15 cellular contexts compared by ENCODE assay signal in the genomic region with DNA sequence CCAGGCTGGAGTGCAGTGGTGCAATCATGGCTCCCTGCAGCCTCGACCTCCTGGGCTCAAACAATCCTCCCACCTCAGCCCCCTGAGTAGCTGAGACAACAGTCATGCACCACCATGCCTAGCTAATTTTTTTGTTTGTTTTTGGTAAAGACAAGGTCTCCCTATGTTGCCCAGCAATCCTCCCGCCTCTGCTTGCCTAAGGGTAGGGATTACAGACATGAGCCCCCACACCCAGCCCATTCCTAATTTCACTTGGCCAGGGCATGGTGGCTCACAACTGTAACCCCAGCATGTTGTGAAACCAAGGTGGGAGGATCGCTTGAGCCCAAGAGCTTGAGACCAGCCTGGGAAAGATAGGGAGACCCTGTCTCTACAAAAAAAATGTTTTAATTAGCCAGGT.
"Had no signal": no experiment of that assay in that cellular context is flagged by ENCODE, and none has a peak within 500 bp of the region (broad histone marks: within the 10 kb centered on the region; RNA-seq: fewer than 3 reads in every experiment).

No MANE protein-coding gene starts in this region.

- H3K9me3 ChIP-seq: mucosa of descending colon, pancreas, stomach had no signal

- H3K27me3 Mint-ChIP-seq: activated CD4-positive, alpha-beta memory T cell treated with anti-CD3 and anti-CD28 coated beads for 36 hours; natural killer cell treated with Interleukin-12 subunit alpha and Interleukin-12 subunit beta and Interleukin-15 and Interleukin-18, amount 100 ng/mL, for 72 hours had no signal

- H3K36me3 ChIP-seq: pancreas had no signal

- H3K27ac ChIP-seq: foreskin keratinocyte, pancreas, stomach had no signal

- DNase-seq: activated CD4-positive, alpha-beta memory T cell treated with anti-CD3 and anti-CD28 coated beads for 36 hours; anterior cingulate cortex; foreskin keratinocyte; head of caudate nucleus; left cardiac atrium; mucosa of descending colon; pancreas; stimulated activated CD4-positive, alpha-beta T cell treated with anti-CD3 and anti-CD28 coated beads, Interleukin-4, amount 100 ng/mL, for 24 hours; stomach had no signal

- FAIRE-seq: bronchial epithelial cell, endothelial cell of umbilical vein, pancreas, urothelium cell line had no signal

- H3K27ac Mint-ChIP-seq: activated CD4-positive, alpha-beta memory T cell treated with anti-CD3 and anti-CD28 coated beads for 36 hours had no signal

- ATAC-seq: activated naive CD4-positive, alpha-beta T cell treated with anti-CD3 and anti-CD28 coated beads, Interleukin-2, amount 50 U/mL, for 72 hours; foreskin keratinocyte; left cardiac atrium; mucosa of descending colon; natural killer cell treated with Interleukin-12 subunit alpha and Interleukin-12 subunit beta and Interleukin-15 and Interleukin-18, amount 100 ng/mL, for 72 hours had no signal

- H3K9me3 Mint-ChIP-seq: activated CD4-positive, alpha-beta memory T cell treated with anti-CD3 and anti-CD28 coated beads for 36 hours; activated naive CD4-positive, alpha-beta T cell treated with anti-CD3 and anti-CD28 coated beads, Interleukin-2, amount 50 U/mL, for 72 hours; activated T-helper 1 cell treated with anti-CD3 and anti-CD28 coated beads, Interleukin-12 subunit alpha, Interleukin-12 subunit beta, Interleukin-2, Interleukin-4 antibody, amounts not matched to agents 30 ng/mL and 10 ng/mL and 1 ng/mL, durations not matched to agents 14 hours and 24 hours and 36 hours; natural killer cell treated with Interleukin-12 subunit alpha and Interleukin-12 subunit beta and Interleukin-15 and Interleukin-18, amount 100 ng/mL, for 72 hours had no signal

- H3K4me3 Mint-ChIP-seq: activated CD4-positive, alpha-beta memory T cell treated with anti-CD3 and anti-CD28 coated beads for 36 hours; activated T-helper 1 cell treated with anti-CD3 and anti-CD28 coated beads, Interleukin-12 subunit alpha, Interleukin-12 subunit beta, Interleukin-2, Interleukin-4 antibody, amounts not matched to agents 30 ng/mL and 10 ng/mL and 1 ng/mL, durations not matched to agents 14 hours and 24 hours and 36 hours; natural killer cell treated with Interleukin-12 subunit alpha and Interleukin-12 subunit beta and Interleukin-15 and Interleukin-18, amount 100 ng/mL, for 72 hours had no signal

- H3K4me3 ChIP-seq: mucosa of descending colon, pancreas, stomach had no signal

- H3K27me3 ChIP-seq: foreskin keratinocyte, pancreas, stomach had no signal

- H3K4me1 ChIP-seq: foreskin keratinocyte had no signal
